Comparison of ENCODE assay signal across 16 cellular contexts in genomic region chr19:31421856-31422255, GRCh38.
DNase-seq lines count a peak whose midpoint lies in the region; ATAC-seq and TF ChIP-seq lines count a peak whose summit lies in the region.
"Had no signal": no experiment of that assay in that cellular context is flagged by ENCODE, and none has a peak within 500 bp of the region (broad histone marks: within the 10 kb centered on the region; RNA-seq: fewer than 3 reads in every experiment).

No MANE protein-coding gene starts in this region.

- H3K79me1 ChIP-seq in H9 (ENCODE audit: insufficient read depth, low read depth, low read length, poor library complexity, severe bottlenecking): no peaks in the 10 kb centered on the region

- no peaks in the 10 kb centered on the region for H3K23me2 ChIP-seq in H9 (ENCODE audit: insufficient read length, low read depth, low read length, poor library complexity, severe bottlenecking)

- H3K27ac Mint-ChIP-seq in H9: peak overlapping the region in 2 of 3 experiments; percentile 85 to 93; a peak in 2 of 7 replicates
- H3K27ac Mint-ChIP-seq in nephron: peak overlapping the region in 2 of 3 experiments; percentile 83 to 87
- H3K27ac Mint-ChIP-seq: B cell; CD4-positive, alpha-beta T cell had no signal

- H3K14ac ChIP-seq in H9 (ENCODE audit: insufficient read depth, low read length): no peak overlapping the region

- H3K27me3 ChIP-seq in H9 (ENCODE audit: insufficient read depth, low read length): no peaks in the 10 kb centered on the region
- peaks cover 0 to 4% (median 0%) of the 10 kb centered on the region in 7 donors for H3K27me3 ChIP-seq in spleen (replicated peaks in 1 of 7)

- peak overlapping the region; percentile 38 for H2BK12ac ChIP-seq in H9 (ENCODE audit: insufficient read length, low read depth, low read length)

- H3K9me3 ChIP-seq in H9 (ENCODE audit: control insufficient read depth, low read depth, low read length) (no peaks in the 10 kb centered on the region), spleen (no peaks in the 10 kb centered on the region)

- H3K79me2 ChIP-seq in H9 (ENCODE audit: insufficient read depth, low read length): no peaks in the 10 kb centered on the region

- no peaks in the 10 kb centered on the region for H3K9me3 Mint-ChIP-seq in H9
- H3K9me3 Mint-ChIP-seq in nephron: no peaks in the 10 kb centered on the region
- H3K9me3 Mint-ChIP-seq: CD4-positive, alpha-beta T cell had no signal

- H3T11ph ChIP-seq in H9 (ENCODE audit: low read length): no peak overlapping the region

- H4K91ac ChIP-seq in H9 (ENCODE audit: insufficient read length, low read depth, low read length): peak overlapping the region; percentile 47

- no peak overlapping the region for H4K8ac ChIP-seq in H9 (replicated peaks; ENCODE audit: insufficient read length, low read depth, low read length)

- H4K20me1 ChIP-seq in H9 (ENCODE audit: control insufficient read depth, insufficient read depth, insufficient read length): no peaks in the 10 kb centered on the region

- no peak for TF ChIP-seq POLR2A in spleen (IDR thresholded peaks at IDR 0.05)

- no peak overlapping the region for H2AK5ac ChIP-seq in H9 (ENCODE audit: insufficient read length, low read length)

- no peak for TF ChIP-seq CTCF in H9 (conservative IDR thresholded peaks at IDR 0.05)
- TF ChIP-seq CTCF in nephron (IDR thresholded peaks at IDR 0.05; ENCODE audit: unreplicated experiment in 3 of 3): no peak
- TF ChIP-seq CTCF in spleen (IDR thresholded peaks at IDR 0.05 in 8 of 11, conservative IDR thresholded peaks at IDR 0.05 in 3 of 11): no peak

- no peak overlapping the region for H2AFZ ChIP-seq in H9 (ENCODE audit: low read length)

- no peak overlapping the region for H3K56ac ChIP-seq in H9 (ENCODE audit: insufficient read length, low read depth, low read length)

- no peak overlapping the region for H3K4me3 ChIP-seq in spleen

- H2BK120ac ChIP-seq in H9 (ENCODE audit: low read depth, low read length, poor library complexity, severe bottlenecking): no peak overlapping the region

- peak overlapping the region in 1 of 2 experiments; percentile 24; a peak in 2 of 5 replicates for H3K4me3 Mint-ChIP-seq in H9
- H3K4me3 Mint-ChIP-seq in nephron: no peak overlapping the region
- H3K4me3 Mint-ChIP-seq: B cell; CD4-positive, alpha-beta T cell had no signal

- H3K4ac ChIP-seq in H9 (ENCODE audit: low read depth, low read length): no peak overlapping the region

- H3K36me3 ChIP-seq in spleen: no peaks in the 10 kb centered on the region

- H2BK15ac ChIP-seq in H9 (ENCODE audit: low read depth, low read length): no peak overlapping the region

- H3K27ac ChIP-seq in H9 (ENCODE audit: insufficient read length, low read depth, low read length) (no peak overlapping the region), spleen (no peak overlapping the region)
- H3K27ac ChIP-seq: HL-60 had no signal

- H3K18ac ChIP-seq in H9 (ENCODE audit: insufficient read length, low read depth, low read length): peak overlapping the region; percentile 22

- H3K27me3 Mint-ChIP-seq in H9 (ENCODE audit: low read depth) (no peaks in the 10 kb centered on the region), nephron (ENCODE audit: low read depth) (peaks cover 20% of the 10 kb centered on the region)
- H3K27me3 Mint-ChIP-seq: B cell had no signal

- no peak overlapping the region for H3K9ac ChIP-seq in H9 (ENCODE audit: extremely low read depth, insufficient read length, low read length)

- H3K4me1 Mint-ChIP-seq in H9: peaks cover 78 to 83% of the 10 kb centered on the region in 2 experiments
- peaks cover 62% of the 10 kb centered on the region for H3K4me1 Mint-ChIP-seq in nephron
- H3K4me1 Mint-ChIP-seq: B cell had no signal

- no CpG with 5 or more reads among the region's 20 CpGs for WGBS in H9 (ENCODE audit: extremely low coverage, insufficient read length, low lambda C conversion rate)
- WGBS in spleen, 5 donors: 75 to 86% (median 80%) methylated on average over 15 to 20 of the region's 20 CpGs

- no peak for ATAC-seq in GM21447 (IDR thresholded peaks at IDR 0.05; ENCODE audit: unreplicated experiment)

- H3K4me1 ChIP-seq in H9 (ENCODE audit: insufficient read depth, low read length) (peaks cover 30% of the 10 kb centered on the region; the same call in 1 of the 2 replicates), spleen (no peaks in the 10 kb centered on the region)

- H3K36me3 Mint-ChIP-seq in H9 (ENCODE audit: insufficient read depth in 1 of 3, low read depth in 3 of 3): no peaks in the 10 kb centered on the region
- no peaks in the 10 kb centered on the region for H3K36me3 Mint-ChIP-seq in nephron (ENCODE audit: low read depth)

- H2BK5ac ChIP-seq in H9 (ENCODE audit: insufficient read length, low read length): no peak overlapping the region

- no peak overlapping the region for H3K4me2 ChIP-seq in H9 (ENCODE audit: insufficient read depth, insufficient read length, low read length)

- H4K5ac ChIP-seq in H9 (ENCODE audit: insufficient read length, low read depth, low read length): no peak overlapping the region

- peak; percentile 34 for DNase-seq in H9
- DNase-seq in astrocyte of the hippocampus (ENCODE audit: low read depth, low spot score): peak; percentile 40
- DNase-seq in NCI-H1930 (lab: John Stamatoyannopoulos, UW): no peak
- DNase-seq in spleen: no peak
- DNase-seq in superior temporal gyrus (ENCODE audit: extremely low spot score): no peak
- DNase-seq: ACHN; C1 segment of cervical spinal cord; CD4-positive, alpha-beta T cell; DMS79; IMR-90; Kasumi-1; KBM-7 had no signal

- intact Hi-C loops in spleen (cut with DNase I; ENCODE audit: low total_unique reads): no loop called here

- no peak overlapping the region for H3K23ac ChIP-seq in H9 (ENCODE audit: insufficient read length, low read depth, low read length)

- H2BK20ac ChIP-seq in H9 (ENCODE audit: low read depth, low read length, poor library complexity, severe bottlenecking): no peak overlapping the region

Comparison
In these comparisons a context has a peak if more than half of its experiments do, and no peak if none do; other contexts are left out.
1. DNase-seq: peak in H9 (single experiment) and astrocyte of the hippocampus (single experiment); none in NCI-H1930 (0 of 2), spleen (single experiment) and superior temporal gyrus (single experiment).